Comparison of ENCODE assay signal across 18 cellular contexts in the genomic region with DNA sequence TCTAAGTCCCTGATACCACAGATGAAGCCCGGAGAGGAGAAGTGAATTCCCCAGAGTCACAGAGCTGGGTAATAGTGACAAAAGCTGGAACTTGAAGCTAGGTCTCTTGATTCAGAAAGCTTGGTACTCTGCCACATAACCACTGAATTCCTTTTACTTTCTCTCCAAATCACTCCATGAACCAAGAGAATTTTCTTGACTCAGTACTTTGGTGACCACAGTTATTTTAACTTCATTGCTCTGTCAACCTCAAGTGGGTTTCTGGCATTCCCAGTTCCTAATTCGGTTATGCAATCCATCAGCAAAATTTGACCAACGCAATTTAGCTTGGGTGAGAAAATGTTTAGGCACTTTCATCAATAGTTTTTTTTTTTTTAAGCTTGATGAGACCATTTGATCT.
DNase-seq lines count a peak whose midpoint lies in the region; ATAC-seq, FAIRE-seq and TF ChIP-seq lines count a peak whose summit lies in the region.
"Had no signal": no experiment of that assay in that cellular context is flagged by ENCODE, and none has a peak within 500 bp of the region (broad histone marks: within the 10 kb centered on the region; RNA-seq: fewer than 3 reads in every experiment).

No MANE protein-coding gene starts in this region.

- DNase-seq in AG04449 (ENCODE audit: low read depth, low spot score) (peak; percentile 85), IMR-90 (peak; percentile 80), astrocyte of the spinal cord (ENCODE audit: low read depth, low spot score) (peak; percentile 92), lower lobe of right lung (no peak), NCI-H2171 treated with DMSO at 0.1 percent for 48 hours (lab: John Stamatoyannopoulos, UW) (no peak), foreskin melanocyte (no peak), frontal cortex (ENCODE audit: low spot score in 2 of 2) (no peak), iPS-NIHi11 (ENCODE audit: low spot score) (no peak)
- DNase-seq: activated T-cell treated with anti-CD3 and anti-CD28 coated beads, Interleukin-2, amount 50 U/mL, for 24 hours; body of pancreas; naive thymus-derived CD8-positive, alpha-beta T cell; NCI-H1417 treated with DMSO at 0.1 percent for 48 hours; NCI-H69; SHP77 treated with DMSO at 0.1 percent for 48 hours; upper lobe of left lung had no signal

- H3K4me2 ChIP-seq in IMR-90 (ENCODE audit: low read depth, low read length) = peak overlapping the region; percentile 79

- H3K56ac ChIP-seq in IMR-90 (ENCODE audit: extremely low read depth, insufficient read depth, low read length) = no peak overlapping the region

- H4K91ac ChIP-seq in IMR-90 (ENCODE audit: insufficient read depth, low read depth, low read length) = no peak overlapping the region

- no peak overlapping the region for H3K18ac ChIP-seq in IMR-90 (ENCODE audit: low read depth, low read length)

- no peak overlapping the region for H2BK20ac ChIP-seq in IMR-90 (ENCODE audit: low read depth, low read length)

- TF ChIP-seq RAD21 in IMR-90 (IDR thresholded peaks at IDR 0.05; ENCODE audit: low read length) = no peak

- no peak overlapping the region for H2BK15ac ChIP-seq in IMR-90 (ENCODE audit: low read depth, low read length)

- dilution Hi-C loops in IMR-90 (cut with HindIII; ENCODE audit: low sequenced_read_pairs, unreplicated experiment) = no loop called here

- no TSS peak for BruUV-seq in IMR-90 (replicated peaks; lab: Mats Ljungman, UMichigan)

- no peaks in the 10 kb centered on the region for H3K9me1 ChIP-seq in IMR-90 (ENCODE audit: insufficient read depth, low read length)

- no peak overlapping the region for H3K9ac ChIP-seq in IMR-90 (ENCODE audit: low read depth, low read length)

- H3K14ac ChIP-seq in IMR-90 (replicated peaks; ENCODE audit: low read depth, low read length) = no peak overlapping the region

- H2AK5ac ChIP-seq in IMR-90 (ENCODE audit: low read depth, low read length) = no peak overlapping the region

- H4K20me1 ChIP-seq in IMR-90 (ENCODE audit: insufficient read depth, low read length) = no peaks in the 10 kb centered on the region

- no peak for TF ChIP-seq POLR2A in IMR-90 (IDR thresholded peaks at IDR 0.05; ENCODE audit: low read depth, low read length)

- no peak overlapping the region for H3K4me3 ChIP-seq in AG04449 (ENCODE audit: low read depth, low read length)
- H3K4me3 ChIP-seq in IMR-90 (ENCODE audit: insufficient read depth, low read depth, low read length) = no peak overlapping the region
- no peak overlapping the region for H3K4me3 ChIP-seq in astrocyte of the spinal cord (ENCODE audit: low read depth, low read length)
- no peak overlapping the region for H3K4me3 ChIP-seq in lower lobe of right lung
- H3K4me3 ChIP-seq: body of pancreas, upper lobe of left lung had no signal

- no peak overlapping the region for H2AK9ac ChIP-seq in IMR-90 (replicated peaks; ENCODE audit: low read depth, low read length, poor library complexity)

- H3K27ac ChIP-seq in IMR-90 (ENCODE audit: insufficient read depth, low read length) (no peak overlapping the region), lower lobe of right lung (no peak overlapping the region)
- H3K27ac ChIP-seq: body of pancreas had no signal

- H4K8ac ChIP-seq in IMR-90 (ENCODE audit: low read depth in 2 of 2, low read length in 2 of 2) = no peak overlapping the region

- POLR2A ChIA-PET in AG04449 (lab: Yijun Ruan, JAX) (interaction anchor here (1.1 to 1.2 kb wide), 2 partner anchors 11 to 52 kb away, joined by 3 to 4 read pairs; no protein-coding TSS in a partner anchor), IMR-90 (lab: Charles Lee; ENCODE audit: unreplicated experiment) (no interaction called here)

- peaks cover 20% of the 10 kb centered on the region for H3K27me3 ChIP-seq in IMR-90 (ENCODE audit: control insufficient read depth, insufficient read depth, low read length)
- no peaks in the 10 kb centered on the region for H3K27me3 ChIP-seq in lower lobe of right lung (ENCODE audit: low read depth)
- H3K27me3 ChIP-seq: body of pancreas, upper lobe of left lung had no signal

- CTCF ChIA-PET in AG04449 (lab: Yijun Ruan, JAX) = no interaction called here
- CTCF ChIA-PET in IMR-90 (lab: Yijun Ruan, JAX) = interaction anchor here (0.6 to 1.6 kb wide), 2 partner anchors 11 to 252 kb away, joined by 3 to 4 read pairs; no protein-coding TSS in a partner anchor

- no CpG with 5 or more reads among the region's 3 CpGs for WGBS in IMR-90 (ENCODE audit: extremely low coverage in 2 of 2, insufficient read length in 1 of 2), 2 experiments

- H3K4ac ChIP-seq in IMR-90 (ENCODE audit: low read depth, low read length) = no peak overlapping the region

- H3K9me3 ChIP-seq in IMR-90 (ENCODE audit: control insufficient read depth, insufficient read depth, low read length) (no peaks in the 10 kb centered on the region), lower lobe of right lung (no peaks in the 10 kb centered on the region)
- H3K9me3 ChIP-seq: body of pancreas, upper lobe of left lung had no signal

- ATAC-seq in IMR-90 (ENCODE audit: low read depth) (peak; percentile 69), lower lobe of right lung (peak; percentile 45 to 52)
- ATAC-seq: body of pancreas; naive thymus-derived CD8-positive, alpha-beta T cell; WTC11 had no signal

- no peak for TF ChIP-seq CTCF in AG04449 (IDR thresholded peaks at IDR 0.05; ENCODE audit: insufficient read depth, low read length, missing control alignments)
- TF ChIP-seq CTCF in IMR-90 (conservative IDR thresholded peaks at IDR 0.05; ENCODE audit: low read depth, low read length) = no peak
- TF ChIP-seq CTCF in astrocyte of the spinal cord (IDR thresholded peaks at IDR 0.05; ENCODE audit: low read depth, low read length) = no peak
- TF ChIP-seq CTCF in lower lobe of right lung (IDR thresholded peaks at IDR 0.05) = no peak

- in situ Hi-C loops in IMR-90 (cut with MboI; ENCODE audit: low sequenced_read_pairs) = no loop called here
- in situ Hi-C loops in astrocyte of the spinal cord (cut with HindIII; ENCODE audit: low sequenced_read_pairs) = no loop called here

- no peak overlapping the region for H2BK120ac ChIP-seq in IMR-90 (ENCODE audit: low read depth, low read length)

- peak overlapping the region; percentile 75; the same call in 1 of the 2 replicates for H4K5ac ChIP-seq in IMR-90 (ENCODE audit: low read depth, low read length)

- H2BK5ac ChIP-seq in IMR-90 (ENCODE audit: low read depth, low read length, poor library complexity, severe bottlenecking) = no peak overlapping the region

- H3K36me3 ChIP-seq in IMR-90 (ENCODE audit: control insufficient read depth, insufficient read depth, low read length) = no peaks in the 10 kb centered on the region
- H3K36me3 ChIP-seq in lower lobe of right lung = no peaks in the 10 kb centered on the region
- H3K36me3 ChIP-seq: upper lobe of left lung had no signal

- intact Hi-C loops in IMR-90 (cut with micrococcal nuclease) (no loop called here), lower lobe of right lung (cut with DNase I) (no loop called here)

- no peaks in the 10 kb centered on the region for H3K79me1 ChIP-seq in IMR-90 (ENCODE audit: low read depth in 1 of 2, low read length in 2 of 2)

- H2AFZ ChIP-seq in IMR-90 (replicated peaks; ENCODE audit: low read length, poor library complexity) = no peak overlapping the region

- no peak overlapping the region for H3K23ac ChIP-seq in IMR-90 (ENCODE audit: low read depth, low read length)

- FAIRE-seq in frontal cortex (lab: Jason Lieb, UNC) = no peak
- FAIRE-seq: endothelial cell of umbilical vein, G401.6 had no signal

- H3K4me1 ChIP-seq in IMR-90 (ENCODE audit: control insufficient read depth, insufficient read depth, low read length) = peaks cover 7% of the 10 kb centered on the region; the same call in 1 of the 2 replicates
- peaks cover 16% of the 10 kb centered on the region for H3K4me1 ChIP-seq in lower lobe of right lung
- H3K4me1 ChIP-seq: body of pancreas had no signal

TF ChIP-seq in IMR-90, 13 proteins besides CTCF, POLR2A, EP300 and RAD21:
- TF ChIP-seq USF2 (IDR thresholded peaks at IDR 0.05; ENCODE audit: low read depth, low read length) (no peak), CEBPB (IDR thresholded peaks at IDR 0.05; ENCODE audit: low read depth, low read length) (peak; percentile 91), NFE2L2 (IDR thresholded peaks at IDR 0.05; ENCODE audit: low read depth, low read length) (no peak), MAFK (IDR thresholded peaks at IDR 0.05; ENCODE audit: low read depth, low read length) (peak; percentile 57; the same call in 1 of the 2 replicates), FOS (IDR thresholded peaks at IDR 0.05; ENCODE audit: low read depth, low read length) (no peak), MAZ (IDR thresholded peaks at IDR 0.05; ENCODE audit: borderline replicate concordance, low read depth, low read length) (no peak)
TF ChIP-seq in IMR-90: peak in this region for 2.

Comparison
In these comparisons a context has a peak if more than half of its experiments do, and no peak if none do; other contexts are left out.
1. DNase-seq: peak in AG04449 (single experiment), IMR-90 (single experiment) and astrocyte of the spinal cord (single experiment); none in lower lobe of right lung (single experiment), NCI-H2171 treated with DMSO at 0.1 percent for 48 hours (single experiment), foreskin melanocyte (single experiment), frontal cortex (0 of 2) and iPS-NIHi11 (single experiment).